In the genomic region with DNA sequence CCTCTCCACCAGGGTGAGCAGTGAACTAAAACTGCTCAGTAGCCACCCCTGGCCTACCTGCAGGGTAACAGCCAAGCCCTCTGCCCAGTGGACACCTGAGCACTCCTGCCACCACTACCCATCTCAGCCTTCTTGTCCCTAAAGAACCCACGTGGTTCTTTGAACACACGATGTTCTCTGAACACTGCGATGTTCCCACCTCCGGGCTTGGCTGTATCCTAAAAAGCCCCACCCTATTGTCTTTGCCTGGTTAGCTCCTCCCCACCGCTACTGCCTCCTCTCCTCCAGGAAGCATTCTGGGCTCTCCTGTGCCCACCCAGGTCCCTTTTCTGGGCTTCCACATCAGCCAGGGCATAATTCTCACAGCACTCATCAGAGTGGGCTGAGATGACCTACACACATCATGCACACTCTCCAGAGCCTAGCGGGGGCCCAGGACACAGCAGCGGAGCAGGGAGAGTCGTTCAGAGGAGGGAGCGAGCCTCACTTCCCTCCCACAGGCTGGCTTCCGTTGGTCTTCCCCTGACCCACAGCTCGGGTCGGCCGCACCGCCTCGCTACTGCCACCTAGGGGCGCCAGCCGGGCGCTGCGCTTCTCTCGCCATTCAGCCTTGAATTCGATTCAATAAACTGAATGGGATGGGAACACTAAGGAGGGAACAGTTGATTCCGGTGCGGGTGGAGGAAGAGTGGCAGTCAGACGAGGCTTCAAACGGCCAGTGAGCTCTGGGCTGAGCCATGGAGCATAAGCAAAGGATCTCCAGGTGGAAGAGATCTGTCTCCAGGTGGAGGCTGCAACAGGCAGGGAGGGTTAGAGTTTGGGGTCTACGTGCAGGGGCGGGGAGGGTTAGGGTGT, we compare ENCODE assay signal across 8 cellular contexts. TPM values are rescaled to one million over a fixed set of nuclear protein-coding genes. Genes with fewer than 3 reads are reported as not detected.
A peak's percentile ranks its signal among the peaks of the same experiment; 100 is the strongest.
DNase-seq lines count a peak whose midpoint lies in the region; ATAC-seq, FAIRE-seq and TF ChIP-seq lines count a peak whose summit lies in the region.

No MANE protein-coding gene starts in this region.

- H3K9me3 Mint-ChIP-seq in immature natural killer cell: no peaks in the 10 kb centered on the region

- no peaks in the 10 kb centered on the region for H3K27me3 ChIP-seq in BLaER1
- H3K27me3 ChIP-seq in GM23248 (replicated peaks; ENCODE audit: insufficient read depth): no peaks in the 10 kb centered on the region
- no peaks in the 10 kb centered on the region for H3K27me3 ChIP-seq in bronchial epithelial cell (ENCODE audit: control insufficient read depth, insufficient read depth, low read length)
- no peaks in the 10 kb centered on the region for H3K27me3 ChIP-seq in smooth muscle cell (ENCODE audit: low read depth)

- no peaks in the 10 kb centered on the region for H3K9me2 ChIP-seq in GM23248 (ENCODE audit: insufficient read depth)

- H3K79me2 ChIP-seq in GM23248 (ENCODE audit: insufficient read depth) (peaks cover 90% of the 10 kb centered on the region), smooth muscle cell (ENCODE audit: low read depth) (peaks cover 84% of the 10 kb centered on the region)

- peaks cover 79% of the 10 kb centered on the region for H4K20me1 ChIP-seq in BLaER1
- peaks cover 27% of the 10 kb centered on the region for H4K20me1 ChIP-seq in GM23248 (ENCODE audit: insufficient read depth)
- peaks cover 77% of the 10 kb centered on the region for H4K20me1 ChIP-seq in smooth muscle cell (ENCODE audit: low read depth)

- H3K4me3 Mint-ChIP-seq in immature natural killer cell: peak overlapping the region; percentile 75 to 86 (median 77)

- peak; percentile 91 for DNase-seq in GM23248
- DNase-seq in NCI-H2081 treated with DMSO at 0.1 percent for 48 hours (lab: John Stamatoyannopoulos, UW): peak; percentile 7
- peak; percentile 60 for DNase-seq in bronchial epithelial cell (ENCODE audit: low read depth)
- peak; percentile 73 to 76 (median 75) for DNase-seq in immature natural killer cell
- DNase-seq in smooth muscle cell (lab: John Stamatoyannopoulos, UW; ENCODE audit: unreplicated experiment): peak; percentile 63

- peaks cover 19% of the 10 kb centered on the region for H3F3A ChIP-seq in GM23248 (ENCODE audit: insufficient read depth)
- peaks cover 12% of the 10 kb centered on the region for H3F3A ChIP-seq in smooth muscle cell (ENCODE audit: low read depth)

- H3K27me3 Mint-ChIP-seq in immature natural killer cell (ENCODE audit: low read depth in 3 of 3): peaks cover 0 to 9% (median 9%) of the 10 kb centered on the region in 3 donors

- WGBS in GM23248 (ENCODE audit: low coverage in 1 of 2, low lambda C conversion rate in 2 of 2, missing lambda C conversion rate in 2 of 2), 2 experiments: 7% methylated on average over 27 of the region's 27 CpGs
- 16% methylated on average over 27 of the region's 27 CpGs for WGBS in smooth muscle cell (ENCODE audit: low lambda C conversion rate)

- H2AFZ ChIP-seq in GM23248 (peak overlapping the region; percentile 34; the same call in 1 of the 2 replicates), smooth muscle cell (ENCODE audit: low read depth) (no peak overlapping the region)

- no peak for ATAC-seq in GM18502 (IDR thresholded peaks at IDR 0.05; ENCODE audit: poor library complexity, unreplicated experiment)

- H3K36me3 Mint-ChIP-seq in immature natural killer cell: no peaks in the 10 kb centered on the region

- peaks cover 49 to 59% of the 10 kb centered on the region in 2 donors for H3K4me1 Mint-ChIP-seq in immature natural killer cell

- H3K9ac ChIP-seq in BLaER1: peak overlapping the region; percentile 56
- H3K9ac ChIP-seq in GM23248: peak overlapping the region; percentile 55
- peak overlapping the region; percentile 32 for H3K9ac ChIP-seq in smooth muscle cell (ENCODE audit: low read depth)

- H3K36me3 ChIP-seq in BLaER1 (peaks cover 41% of the 10 kb centered on the region), GM23248 (ENCODE audit: low read depth) (no peaks in the 10 kb centered on the region), bronchial epithelial cell (ENCODE audit: control insufficient read depth, insufficient read depth, low read length) (peaks cover 1% of the 10 kb centered on the region), smooth muscle cell (ENCODE audit: low read depth) (no peaks in the 10 kb centered on the region)

- TF ChIP-seq CTCF in WI38 (IDR thresholded peaks at IDR 0.05; ENCODE audit: low read depth, low read length): peak; percentile 98
- peak; percentile 99 for TF ChIP-seq CTCF in bronchial epithelial cell (IDR thresholded peaks at IDR 0.05; ENCODE audit: insufficient read depth, low read length, severe bottlenecking)
- TF ChIP-seq CTCF in smooth muscle cell (IDR thresholded peaks at IDR 0.05; ENCODE audit: borderline replicate concordance, insufficient read depth, poor library complexity, severe bottlenecking): peak; percentile 99

- H3K27ac Mint-ChIP-seq in immature natural killer cell: peak overlapping the region; percentile 71 to 92 (median 86)

- H3K4me3 ChIP-seq in BLaER1: peak overlapping the region; percentile 54
- H3K4me3 ChIP-seq in GM23248: peak overlapping the region; percentile 68
- H3K4me3 ChIP-seq in WI38 (ENCODE audit: low read depth, low read length): peak overlapping the region; percentile 46
- H3K4me3 ChIP-seq in bronchial epithelial cell (ENCODE audit: low read depth, low read length): no peak overlapping the region
- peak overlapping the region; percentile 40 for H3K4me3 ChIP-seq in smooth muscle cell

- FAIRE-seq in bronchial epithelial cell (lab: Jason Lieb, UNC): no peak

- H3K27ac ChIP-seq in BLaER1: peak overlapping the region; percentile 67
- H3K27ac ChIP-seq in GM23248: peak overlapping the region; percentile 68
- peak overlapping the region; percentile 69 for H3K27ac ChIP-seq in smooth muscle cell (ENCODE audit: low read depth)

- in situ Hi-C loops in GM23248 (cut with MboI): no loop called here

- H3K9me3 ChIP-seq in BLaER1: no peaks in the 10 kb centered on the region
- H3K9me3 ChIP-seq in GM23248 (ENCODE audit: low read depth): no peaks in the 10 kb centered on the region
- no peaks in the 10 kb centered on the region for H3K9me3 ChIP-seq in smooth muscle cell (replicated peaks; ENCODE audit: low read depth)

- peaks cover 81% of the 10 kb centered on the region for H3K4me1 ChIP-seq in BLaER1
- H3K4me1 ChIP-seq in GM23248 (ENCODE audit: insufficient read depth): peaks cover 8% of the 10 kb centered on the region
- peaks cover 22% of the 10 kb centered on the region for H3K4me1 ChIP-seq in smooth muscle cell (ENCODE audit: low read depth)

- H3K4me2 ChIP-seq in BLaER1: peak overlapping the region; percentile 95
- peak overlapping the region; percentile 76 for H3K4me2 ChIP-seq in GM23248 (ENCODE audit: unreplicated experiment)
- peak overlapping the region; percentile 85 for H3K4me2 ChIP-seq in smooth muscle cell

RNA-seq across cellular contexts. Expression of gene ELAVL1, which starts 3.2 kb away (rescaled TPM):
- total RNA-seq in GM23248 (2014; rRNA removed; shearing (Covaris generic)): 44.0 and 48.1 TPM in 2 replicates
- 74.4 and 78.9 TPM in 2 replicates for polyA plus RNA-seq in GM23248 (2016; fragmentation: Nextera tagmentation; extraction: Ambion mirVana)
- 26.5 and 37.4 TPM in 2 replicates for total RNA-seq in bronchial epithelial cell
- 10 to 100 TPM; 48.9 to 62.0 (median 54.1) TPM for polyA plus RNA-seq in immature natural killer cell
- total RNA-seq in smooth muscle cell: 32.8 and 47.9 TPM in 2 replicates
- polyA plus RNA-seq in smooth muscle cell: 90.7 and 91.6 TPM in 2 replicates

RNA-seq across cellular contexts. Expression of gene CCL25, which starts 50.3 kb away (rescaled TPM):
- total RNA-seq in GM23248 (2014; rRNA removed; shearing (Covaris generic)): not detected in 2 replicates
- polyA plus RNA-seq in GM23248 (2016; fragmentation: Nextera tagmentation; extraction: Ambion mirVana) (not detected in 2 replicates), immature natural killer cell (1 to 10 TPM in 1 of 3 donors, under 1 TPM in 1, not detected in 1; 0.57 to 1.1 TPM), smooth muscle cell (0.91 TPM in 1 of 2 replicates, not detected in the other)
- total RNA-seq in bronchial epithelial cell (not detected in 2 replicates), smooth muscle cell (not detected in 2 replicates)

RNA-seq across cellular contexts. Expression of gene TIMM44, which starts 58.8 kb away (rescaled TPM):
- 53.1 and 66.8 TPM in 2 replicates for total RNA-seq in GM23248 (2014; rRNA removed; shearing (Covaris generic))
- 25.8 and 28.6 TPM in 2 replicates for polyA plus RNA-seq in GM23248 (2016; fragmentation: Nextera tagmentation; extraction: Ambion mirVana)
- 96.1 and 146 TPM in 2 replicates for total RNA-seq in bronchial epithelial cell
- 10 to 100 TPM; 12.7 to 22.1 (median 14.7) TPM for polyA plus RNA-seq in immature natural killer cell
- total RNA-seq in smooth muscle cell: 25.1 and 27.1 TPM in 2 replicates
- 21.8 and 39.3 TPM in 2 replicates for polyA plus RNA-seq in smooth muscle cell

Comparison
In these comparisons a context has a peak if more than half of its experiments do, and no peak if none do; other contexts are left out.
1. DNase-seq: peak in every context shown above with its lines; median percentile 91 in GM23248; 75 in immature natural killer cell; 63 in smooth muscle cell; 60 in bronchial epithelial cell; 7 in NCI-H2081 treated with DMSO at 0.1 percent for 48 hours.